In the genomic region with DNA sequence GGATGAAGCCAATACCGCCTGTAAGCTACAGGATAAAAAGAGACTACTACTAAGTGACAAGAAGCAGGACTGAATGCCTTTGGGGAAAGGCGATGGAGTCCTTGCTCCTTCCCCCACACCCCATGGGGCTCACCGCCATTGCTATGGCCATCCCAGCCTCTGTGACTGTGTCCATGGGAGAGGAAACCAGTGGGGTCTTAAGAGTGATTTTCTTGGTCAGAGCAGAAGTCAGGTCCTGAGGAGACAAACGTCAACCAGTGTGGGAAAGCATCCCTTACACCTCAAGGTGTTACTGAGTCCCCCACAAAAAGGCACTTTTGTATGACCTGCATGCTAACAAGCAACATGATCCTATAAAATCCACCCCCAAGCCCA, we compare ENCODE assay signal across 9 cellular contexts. TPM values are rescaled to one million over a fixed set of nuclear protein-coding genes. Genes with fewer than 3 reads are reported as not detected.
DNase-seq lines count a peak whose midpoint lies in the region; ATAC-seq, FAIRE-seq and TF ChIP-seq lines count a peak whose summit lies in the region.
"Had no signal": no experiment of that assay in that cellular context is flagged by ENCODE, and none has a peak within 500 bp of the region (broad histone marks: within the 10 kb centered on the region; RNA-seq: fewer than 3 reads in every experiment).

No MANE protein-coding gene starts in this region.

- DNase-seq in fibroblast of mammary gland (ENCODE audit: low read depth) (no peak), sigmoid colon (no peak), GM12892 (ENCODE audit: insufficient read length) (no peak), NK-92 (lab: John Stamatoyannopoulos, UW; ENCODE audit: unreplicated experiment) (no peak), GM10248 (ENCODE audit: extremely low spot score) (no peak)
- DNase-seq: stimulated activated CD4-positive, alpha-beta T cell treated with anti-CD3 and anti-CD28 coated beads, Interleukin-4, amount 100 ng/mL, for 24 hours had no signal

- no peak for TF ChIP-seq EP300 in sigmoid colon (IDR thresholded peaks at IDR 0.05)

- WGBS in sigmoid colon, 2 donors: 70 to 83% methylated on average over 4 of the region's 4 CpGs

- H3K36me3 ChIP-seq in sigmoid colon: peaks cover 18 to 72% (median 46%) of the 10 kb centered on the region in 4 donors

- CTCF ChIA-PET in GM10248 (lab: Yijun Ruan, JAX): interaction anchor here (1.5 kb wide), 1 partner anchor 69 kb away, joined by 4 read pairs; no protein-coding TSS in a partner anchor

- H3K9me3 ChIP-seq in sigmoid colon: no peaks in the 10 kb centered on the region

- intact Hi-C loops in sigmoid colon (cut with DNase I): loop anchor here (2.0 kb wide), 1 partner anchor 39 kb away; no protein-coding TSS in a partner anchor

- H3K4me3 ChIP-seq in fibroblast of mammary gland (ENCODE audit: control insufficient read depth, low read depth, low read length): peak overlapping the region; percentile 93
- peak overlapping the region in 3 of 4 donors; percentile 71 to 78 (median 77) for H3K4me3 ChIP-seq in sigmoid colon

- no peak for FAIRE-seq in GM12892 (lab: Jason Lieb, UNC)

- peak overlapping the region; percentile 94 to 98 (median 94) for H3K27ac ChIP-seq in sigmoid colon

- POLR2A ChIA-PET in GM10248 (lab: Yijun Ruan, JAX): interaction anchor here (0.5 to 1.8 kb wide), 5 partner anchors 8 to 79 kb away, joined by 5 to 29 read pairs (median 17); a partner anchor contains a TSS

- ATAC-seq in SK-N-SH treated with all-trans-retinoic acid at 6 μM for 48 hours: 0 out of 3 replicates have a peak, but pooled peaks have one; percentile 0
- ATAC-seq in HG02840 (IDR thresholded peaks at IDR 0.05; ENCODE audit: low FRiP score, unreplicated experiment): no peak

- H3K27me3 ChIP-seq in sigmoid colon: no peaks in the 10 kb centered on the region

- TF ChIP-seq POLR2A in GM15510 (IDR thresholded peaks at IDR 0.05; ENCODE audit: borderline replicate concordance, extremely low read depth, insufficient read length): peak; percentile 12
- TF ChIP-seq POLR2A in sigmoid colon (IDR thresholded peaks at IDR 0.05): no peak
- TF ChIP-seq POLR2A in GM12892 (IDR thresholded peaks at IDR 0.05; ENCODE audit: low read depth, low read length): no peak

- TF ChIP-seq CTCF in fibroblast of mammary gland (conservative IDR thresholded peaks at IDR 0.05; ENCODE audit: control insufficient read depth, insufficient read depth, low read depth, low read length): no peak
- no peak for TF ChIP-seq CTCF in sigmoid colon (IDR thresholded peaks at IDR 0.05)
- no peak for TF ChIP-seq CTCF in GM10248 (IDR thresholded peaks at IDR 0.05; ENCODE audit: control extremely low read depth, extremely low read depth, low read depth, missing control alignments)

- peaks cover 0 to 40% (median 23%) of the 10 kb centered on the region in 4 donors for H3K4me1 ChIP-seq in sigmoid colon

TF ChIP-seq in SK-N-SH treated with all-trans-retinoic acid at 6 μM for 48 hours, 23 proteins besides CTCF, POLR2A, EP300 and RAD21:
- TF ChIP-seq, protein P1, sequence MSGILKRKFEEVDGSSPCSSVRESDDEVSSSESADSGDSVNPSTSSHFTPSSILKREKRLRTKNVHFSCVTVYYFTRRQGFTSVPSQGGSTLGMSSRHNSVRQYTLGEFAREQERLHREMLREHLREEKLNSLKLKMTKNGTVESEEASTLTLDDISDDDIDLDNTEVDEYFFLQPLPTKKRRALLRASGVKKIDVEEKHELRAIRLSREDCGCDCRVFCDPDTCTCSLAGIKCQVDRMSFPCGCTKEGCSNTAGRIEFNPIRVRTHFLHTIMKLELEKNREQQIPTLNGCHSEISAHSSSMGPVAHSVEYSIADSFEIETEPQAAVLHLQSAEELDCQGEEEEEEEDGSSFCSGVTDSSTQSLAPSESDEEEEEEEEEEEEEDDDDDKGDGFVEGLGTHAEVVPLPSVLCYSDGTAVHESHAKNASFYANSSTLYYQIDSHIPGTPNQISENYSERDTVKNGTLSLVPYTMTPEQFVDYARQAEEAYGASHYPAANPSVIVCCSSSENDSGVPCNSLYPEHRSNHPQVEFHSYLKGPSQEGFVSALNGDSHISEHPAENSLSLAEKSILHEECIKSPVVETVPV (CRISPR knock-in tag; IDR thresholded peaks at IDR 0.05): no peak
- no peak for TF ChIP-seq BACH2 (CRISPR knock-in tag; IDR thresholded peaks at IDR 0.05; ENCODE audit: borderline replicate concordance)
- TF ChIP-seq ZNF8 (CRISPR knock-in tag; IDR thresholded peaks at IDR 0.05): no peak
- TF ChIP-seq TCF4 (CRISPR knock-in tag; IDR thresholded peaks at IDR 0.05; ENCODE audit: borderline replicate concordance): no peak
- TF ChIP-seq PPARA (CRISPR knock-in tag; IDR thresholded peaks at IDR 0.05; ENCODE audit: borderline replicate concordance): no peak

RNA-seq across cellular contexts. Expression of a gene that starts 0.9 kb away (rescaled TPM):
- 100 to 1,000 TPM in 2 of 4 donors, 10 to 100 TPM in 2; 91.1 to 126 (median 109) TPM for total RNA-seq in sigmoid colon
- 100 to 1,000 TPM in 1 of 3 donors, 10 to 100 TPM in 2; 55.0 to 187 (median 93.1) TPM for polyA plus RNA-seq in sigmoid colon
- polyA plus RNA-seq in GM12892 (2012; ENCODE audit: missing spikeins): 252 TPM

RNA-seq across cellular contexts. Expression of a gene that starts 6.4 kb away (rescaled TPM):
- total RNA-seq in sigmoid colon: 100 to 1,000 TPM in 2 of 4 donors, 10 to 100 TPM in 2; 75.9 to 116 (median 94.9) TPM
- 10 to 100 TPM; 62.8 to 85.9 (median 74.4) TPM for polyA plus RNA-seq in sigmoid colon
- 45.3 TPM for polyA plus RNA-seq in GM12892 (2012; ENCODE audit: missing spikeins)

RNA-seq across cellular contexts. Expression of a gene that starts 9.9 kb away (rescaled TPM):
- total RNA-seq in sigmoid colon: 10 to 100 TPM; 11.8 to 35.5 (median 19.5) TPM
- 10 to 100 TPM; 14.3 to 26.3 (median 19.8) TPM for polyA plus RNA-seq in sigmoid colon
- 20.5 TPM for polyA plus RNA-seq in GM12892 (2012; ENCODE audit: missing spikeins)

RNA-seq across cellular contexts. Expression of a gene that starts 21.1 kb away (rescaled TPM):
- 100 to 1,000 TPM in 1 of 4 donors, 10 to 100 TPM in 3; 71.3 to 122 (median 93.5) TPM for total RNA-seq in sigmoid colon
- polyA plus RNA-seq in sigmoid colon: 100 to 1,000 TPM in 1 of 3 donors, 10 to 100 TPM in 2; 21.0 to 124 (median 27.6) TPM
- 124 TPM for polyA plus RNA-seq in GM12892 (2012; ENCODE audit: missing spikeins)

RNA-seq across cellular contexts. Expression of a gene that starts 38.2 kb away (rescaled TPM):
- 10 to 100 TPM; 30.9 to 41.3 (median 33.4) TPM for total RNA-seq in sigmoid colon
- 10 to 100 TPM in 1 of 3 donors, 1 to 10 TPM in 2; 5.4 to 28.9 (median 5.5) TPM for polyA plus RNA-seq in sigmoid colon
- 9.7 TPM for polyA plus RNA-seq in GM12892 (2012; ENCODE audit: missing spikeins)
